1 cellular context compared by ENCODE assay signal in the genomic region with DNA sequence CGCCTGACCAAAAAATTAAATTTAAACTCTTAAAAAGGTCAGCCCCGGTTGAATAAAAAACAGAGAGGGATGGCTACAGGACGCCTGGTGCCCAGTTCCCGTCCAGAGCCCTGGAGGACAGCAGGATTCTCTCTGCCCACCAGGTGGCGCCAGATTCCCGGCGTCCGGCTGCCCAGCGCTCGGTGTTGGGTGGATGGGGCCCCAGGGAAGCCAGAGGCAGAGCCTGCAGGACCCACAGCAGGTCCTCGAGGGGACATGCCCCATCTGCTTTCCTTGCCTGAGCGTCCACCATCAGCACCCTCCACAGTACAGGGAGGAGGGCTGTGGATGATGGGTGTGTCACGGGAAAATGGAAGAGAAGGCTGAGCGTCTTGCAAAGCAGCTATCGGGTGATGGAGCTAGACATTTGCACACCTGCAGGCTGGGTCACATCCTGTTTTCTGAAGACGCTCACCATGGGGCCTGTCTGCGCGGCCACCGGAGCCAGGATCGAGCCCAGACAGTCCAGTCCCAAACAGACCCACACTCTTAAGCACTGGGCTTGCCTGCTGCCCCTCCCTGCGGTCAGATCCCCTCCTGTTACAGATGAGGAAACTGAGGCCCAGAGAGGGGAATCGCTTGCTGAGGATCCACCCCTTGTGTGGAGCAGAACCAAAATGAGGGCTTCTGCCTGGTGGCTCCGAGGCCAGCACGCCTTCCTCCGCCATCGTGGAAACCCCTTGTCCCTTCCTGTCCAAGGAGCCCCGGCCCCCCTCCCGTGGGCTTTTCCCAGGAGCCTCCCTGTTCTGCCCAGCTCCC.
TF ChIP-seq lines count a peak whose summit lies in the region.

No MANE protein-coding gene starts in this region.

TF ChIP-seq in GM23338, 12 proteins besides CTCF, POLR2A, EP300 and RAD21 (continued from another document):
- TF ChIP-seq ZNF462 (CRISPR knock-in tag; IDR thresholded peaks at IDR 0.05) (no peak), STAT1 (IDR thresholded peaks at IDR 0.05; ENCODE audit: unreplicated experiment) (no peak)
